Comparison of ENCODE assay signal across 8 cellular contexts in genomic region chr11:69674886-69675714, GRCh38. TPM values are rescaled to one million over a fixed set of nuclear protein-coding genes. Genes with fewer than 3 reads are reported as not detected.
A peak's percentile ranks its signal among the peaks of the same experiment; 100 is the strongest.
DNase-seq lines count a peak whose midpoint lies in the region; ATAC-seq and TF ChIP-seq lines count a peak whose summit lies in the region.

Gene LTO1 (minus strand): TSS chr11:69675353. CDS start chr11:69675239, 114 bp downstream.

- H3K4me1 Mint-ChIP-seq in type B pancreatic cell (ENCODE audit: unreplicated experiment) = peaks cover 15% of the 10 kb centered on the region

- ATAC-seq in HG02840 (IDR thresholded peaks at IDR 0.05; ENCODE audit: low FRiP score, unreplicated experiment) (peak; percentile 75), heart right ventricle (peak; percentile 98 to 100 (median 99))

- H3K4me3 Mint-ChIP-seq in type B pancreatic cell = peak within 1 kb of the TSS; percentile 94

- TF ChIP-seq CTCF in GM12875 (IDR thresholded peaks at IDR 0.05; ENCODE audit: borderline replicate concordance, insufficient read depth, low read depth, low read length) = no peak
- TF ChIP-seq CTCF in heart right ventricle (IDR thresholded peaks at IDR 0.05) = no peak
- TF ChIP-seq CTCF in type B pancreatic cell (conservative IDR thresholded peaks at IDR 0.05) = no peak

- peak within 1 kb of the TSS; percentile 87 for H3K27ac Mint-ChIP-seq in type B pancreatic cell

- DNase-seq in NCI-H1694 (lab: John Stamatoyannopoulos, UW) (peak; percentile 56), amniotic epithelial cell (ENCODE audit: low read depth) (peak; percentile 91), heart right ventricle (peak; percentile 96 to 98), posterior cingulate gyrus (peak; percentile 91 to 99 (median 94)), type B pancreatic cell (ENCODE audit: extremely low spot score, unreplicated experiment) (peak; percentile 99)

- H3K4me1 ChIP-seq in heart right ventricle = peaks cover 2 to 36% (median 26%) of the 10 kb centered on the region in 9 donors

- intact Hi-C loops in T-helper 1 cell treated with Interleukin-12 subunit alpha and Interleukin-12 subunit beta and Interleukin-4 antibody, amounts not matched to agents 30 ng/mL and 1 ng/mL, for 36 hours (cut with micrococcal nuclease) = loop anchor here (1.0 to 10.0 kb wide), 9 partner anchors 32 to 1777 kb away; partner anchors contain the start of genes C11orf24, FADD, IGHMBP2 and MRPL21
- intact Hi-C loops in heart right ventricle (cut with DNase I) (loop anchor here in 2 of 10 donors (5.0 kb wide), 1 partner anchor 573 kb away; no protein-coding TSS in a partner anchor), posterior cingulate gyrus (cut with DNase I) (no loop called here)

- peak within 1 kb of the TSS; percentile 27 to 94 (median 86) for H3K27ac ChIP-seq in heart right ventricle

- H3K9me3 ChIP-seq in heart right ventricle = no peaks in the 10 kb centered on the region

- H3K27me3 Mint-ChIP-seq in type B pancreatic cell = peaks cover 2% of the 10 kb centered on the region

- H3K4me3 ChIP-seq in GM12875 (ENCODE audit: low read depth, low read length) = peak within 1 kb of the TSS; percentile 100
- H3K4me3 ChIP-seq in heart right ventricle = peak within 1 kb of the TSS; percentile 48 to 100 (median 92)

- peaks cover 0 to 34% (median 12%) of the 10 kb centered on the region in 9 donors for H3K36me3 ChIP-seq in heart right ventricle

- H3K27me3 ChIP-seq in heart right ventricle = no peaks in the 10 kb centered on the region

- peaks cover 10% of the 10 kb centered on the region for H3K36me3 Mint-ChIP-seq in type B pancreatic cell

- 2 to 3% methylated on average over 68 to 72 of the region's 72 CpGs for WGBS in heart right ventricle, 2 donors

- H3K9me3 Mint-ChIP-seq in type B pancreatic cell = no peaks in the 10 kb centered on the region

RNA-seq across cellular contexts. Expression of gene LTO1, which starts in this region (rescaled TPM):
- 29.8 and 31.6 TPM in 2 replicates for total RNA-seq in T-helper 1 cell treated with Interleukin-12 subunit alpha and Interleukin-12 subunit beta and Interleukin-4 antibody, amounts not matched to agents 30 ng/mL and 1 ng/mL, for 36 hours
- total RNA-seq in heart right ventricle (1 to 10 TPM; 7.0 to 9.7 (median 8.1) TPM), type B pancreatic cell (ENCODE audit: low replicate concordance) (21.5 and 24.6 TPM in 2 replicates)
- polyA plus RNA-seq in heart right ventricle = 10 to 100 TPM; 10.9 to 22.6 TPM

Comparison
In these comparisons a context has a peak if more than half of its experiments do, and no peak if none do; other contexts are left out.
1. Peak in every context shown above with its lines: DNase-seq, ATAC-seq, H3K4me3 ChIP-seq and H3K27ac ChIP-seq.